Comparison of ENCODE assay signal across 16 cellular contexts in the genomic region with DNA sequence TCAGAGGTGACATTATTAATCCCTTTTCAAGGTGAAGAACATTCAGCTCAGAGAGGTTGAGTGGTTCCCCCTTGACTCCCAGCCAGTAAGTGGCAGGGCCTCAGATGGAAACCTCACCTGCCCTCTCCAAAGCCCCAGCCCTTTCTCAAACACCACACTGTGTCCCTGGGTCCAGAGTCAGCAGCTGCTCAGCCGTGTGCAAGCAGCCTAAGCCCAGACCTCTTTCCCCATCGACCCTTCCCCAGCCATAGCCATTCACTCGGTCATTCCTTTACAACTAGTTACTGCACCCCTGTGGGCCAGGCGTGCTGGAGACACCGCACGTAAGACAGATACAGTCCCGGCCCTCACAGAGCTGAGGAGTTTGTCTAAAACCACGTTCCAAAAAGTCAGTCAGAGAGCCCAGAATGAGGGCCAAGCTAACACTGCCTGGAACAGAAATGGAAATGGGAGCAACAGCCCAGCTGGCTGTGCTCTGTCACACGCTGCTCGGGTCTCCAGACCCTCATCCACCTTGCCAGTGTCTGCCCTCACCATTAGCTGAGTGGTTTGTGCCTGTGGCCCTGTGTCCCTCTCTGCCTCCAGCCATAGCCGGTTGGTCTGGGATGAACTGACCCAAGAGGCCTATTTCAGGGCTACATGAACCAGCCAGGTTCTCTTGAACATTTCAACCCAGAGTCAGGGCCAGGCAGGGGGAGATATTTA. TPM values are rescaled to one million over a fixed set of nuclear protein-coding genes. Genes with fewer than 3 reads are reported as not detected.
DNase-seq lines count a peak whose midpoint lies in the region; ATAC-seq and TF ChIP-seq lines count a peak whose summit lies in the region.
"Had no signal": no experiment of that assay in that cellular context is flagged by ENCODE, and none has a peak within 500 bp of the region (broad histone marks: within the 10 kb centered on the region; RNA-seq: fewer than 3 reads in every experiment).

No MANE protein-coding gene starts in this region.

- H3K4me1 Mint-ChIP-seq in T-helper 17 cell: peaks cover 14% of the 10 kb centered on the region

- peak overlapping the region; percentile 36; the same call in 1 of the 2 replicates for H3K9ac ChIP-seq in BLaER1

- H3K36me3 ChIP-seq in BLaER1 (peaks cover 100% of the 10 kb centered on the region), right atrium auricular region (no peaks in the 10 kb centered on the region)
- H3K36me3 ChIP-seq: SJCRH30, uterus had no signal

- no peak for TF ChIP-seq CTCF in right atrium auricular region (IDR thresholded peaks at IDR 0.05)

- H3K27me3 ChIP-seq in BLaER1: no peaks in the 10 kb centered on the region
- H3K27me3 ChIP-seq in right atrium auricular region: no peaks in the 10 kb centered on the region
- H3K27me3 ChIP-seq: SJCRH30, uterus had no signal

- H3K4me1 ChIP-seq in BLaER1: peaks cover 25% of the 10 kb centered on the region
- peaks cover 0 to 66% of the 10 kb centered on the region in 2 donors for H3K4me1 ChIP-seq in right atrium auricular region

- peaks cover 5% of the 10 kb centered on the region; the same call in 1 of the 2 replicates for H3K9me3 ChIP-seq in BLaER1
- H3K9me3 ChIP-seq in T-helper 17 cell (ENCODE audit: control insufficient read depth, low read length, poor library complexity, severe bottlenecking): no peaks in the 10 kb centered on the region
- H3K9me3 ChIP-seq in right atrium auricular region: no peaks in the 10 kb centered on the region
- H3K9me3 ChIP-seq: SJCRH30, uterus had no signal

- peak overlapping the region; percentile 61 for H3K4me2 ChIP-seq in BLaER1

- H3K4me3 ChIP-seq in BLaER1 (no peak overlapping the region), right atrium auricular region (no peak overlapping the region)
- H3K4me3 ChIP-seq: uterus had no signal

- no peaks in the 10 kb centered on the region for H3K27me3 Mint-ChIP-seq in T-helper 17 cell

- no peak overlapping the region for H3K4me3 Mint-ChIP-seq in T-helper 17 cell

- peaks cover 5% of the 10 kb centered on the region for H3K36me3 Mint-ChIP-seq in T-helper 17 cell (ENCODE audit: low read depth)

- H4K20me1 ChIP-seq in BLaER1: peaks cover 47% of the 10 kb centered on the region

- intact Hi-C loops in posterior vena cava (cut with DNase I): no loop called here

- peak overlapping the region; percentile 45; the same call in 1 of the 2 replicates for H3K27ac ChIP-seq in BLaER1
- peak overlapping the region; percentile 67 to 68 for H3K27ac ChIP-seq in right atrium auricular region
- no peak overlapping the region for H3K27ac ChIP-seq in caudate nucleus (ENCODE audit: low read depth, low read length)
- H3K27ac ChIP-seq: SJCRH30 had no signal

- peak overlapping the region; percentile 88 for H3K27ac Mint-ChIP-seq in T-helper 17 cell
- H3K27ac Mint-ChIP-seq: activated T-helper 2 cell treated with anti-CD3 and anti-CD28 coated beads, Interferon-gamma antibody, Interleukin-2, Interleukin-4, amounts not matched to agents 10 μg/mL and 5 μg/mL and 100 μg/mL, durations not matched to agents 14 hours and 24 hours and 36 hours had no signal

- ATAC-seq in T-helper 17 cell: no peak
- ATAC-seq in HG02970 (IDR thresholded peaks at IDR 0.05; ENCODE audit: low FRiP score, unreplicated experiment): no peak

- DNase-seq in T-helper 17 cell (no peak), right atrium auricular region (ENCODE audit: low spot score) (no peak), posterior vena cava (ENCODE audit: low spot score) (peak; percentile 78), NCI-H1694 treated with DMSO at 0.1 percent for 48 hours (lab: John Stamatoyannopoulos, UW) (no peak), islet precursor cell (no peak), caudate nucleus (lab: John Stamatoyannopoulos, UW) (no peak)
- DNase-seq: activated CD4-positive, CD25-positive, alpha-beta regulatory T cell; AML-193; NCI-H524 treated with DMSO at 0.1 percent for 48 hours; retina had no signal

RNA-seq across cellular contexts. Expression of gene ZC3H12D, which starts 29.6 kb away (rescaled TPM):
- total RNA-seq in T-helper 17 cell: 100 to 1,000 TPM; 219 to 248 TPM
- 1 to 10 TPM in 1 of 2 donors, under 1 TPM in 1; 0.30 to 1.3 TPM for total RNA-seq in right atrium auricular region
- 1 to 10 TPM; 1.8 to 2.2 TPM for total RNA-seq in posterior vena cava
- total RNA-seq: G401, SJCRH30 had no signal

RNA-seq across cellular contexts. Expression of gene SUMO4, which starts 55.1 kb away (rescaled TPM):
- total RNA-seq in T-helper 17 cell (10 to 100 TPM in 1 of 2 donors, 1 to 10 TPM in 1; 9.0 to 11.4 TPM), right atrium auricular region (1 to 10 TPM in 1 of 2 donors, under 1 TPM in 1; 0.67 to 1.3 TPM), posterior vena cava (1 to 10 TPM in 1 of 2 donors, under 1 TPM in 1; 0.88 to 1.8 TPM)
- total RNA-seq: G401 had no signal

Comparison
In these comparisons a context has a peak if more than half of its experiments do, and no peak if none do; other contexts are left out.
1. RNA of gene ZC3H12D, which starts 29.6 kb away (total RNA-seq): 219 to 248 TPM in T-helper 17 cell; 1.8 to 2.2 TPM in posterior vena cava and 0.30 to 1.3 TPM in right atrium auricular region; every median in the first group is over 10 times any median in the second.